ENCODE assay signal across 9 cellular contexts in the genomic region with DNA sequence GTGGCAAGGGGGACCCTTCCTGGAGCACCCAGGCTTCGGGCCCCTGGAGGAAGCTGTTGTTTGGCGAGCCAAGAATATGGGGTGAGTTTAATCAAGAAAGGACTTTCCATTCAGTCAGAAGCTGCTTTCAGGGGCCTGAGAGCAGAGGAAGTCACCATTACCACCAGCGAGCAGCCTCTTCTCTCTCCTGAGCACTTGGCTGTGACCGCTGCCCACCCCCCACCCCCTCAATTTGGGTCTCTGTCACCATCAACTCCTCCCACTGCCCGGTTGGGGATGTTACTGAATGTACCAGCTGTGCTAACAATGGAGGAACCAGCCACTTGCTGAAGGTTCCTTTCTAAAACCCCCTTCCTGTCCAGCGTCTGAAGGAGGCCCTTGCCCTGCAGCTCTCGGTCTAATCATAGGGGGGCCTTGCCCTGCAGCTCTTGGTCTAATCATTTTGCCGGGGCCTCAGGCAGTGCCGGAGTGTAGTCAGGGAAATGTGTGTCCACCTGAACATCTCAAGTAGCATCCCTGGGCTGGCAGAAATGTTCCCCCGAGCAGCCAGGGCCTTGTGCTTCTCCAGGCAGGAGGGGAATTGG. TPM values are rescaled to one million over a fixed set of nuclear protein-coding genes. Genes with fewer than 3 reads are reported as not detected.
DNase-seq lines count a peak whose midpoint lies in the region; TF ChIP-seq lines count a peak whose summit lies in the region.
"Had no signal": no experiment of that assay in that cellular context is flagged by ENCODE, and none has a peak within 500 bp of the region (broad histone marks: within the 10 kb centered on the region; RNA-seq: fewer than 3 reads in every experiment).

No MANE protein-coding gene starts in this region.

- TF ChIP-seq EP300 in suprapubic skin (IDR thresholded peaks at IDR 0.05) = no peak

- H3K4me1 ChIP-seq in Karpas-422 (ENCODE audit: low read length) (peaks cover 53% of the 10 kb centered on the region), suprapubic skin (peaks cover 22% of the 10 kb centered on the region)

- no peak for TF ChIP-seq CTCF in suprapubic skin (IDR thresholded peaks at IDR 0.05)

- H3K4me3 Mint-ChIP-seq in activated CD4-positive, alpha-beta T cell treated with anti-CD3 and anti-CD28 coated beads, Interleukin-2, amount 10 ng/mL, durations not matched to agents 24 days and 14 days = peak overlapping the region; percentile 95

- no peak for TF ChIP-seq POLR2A in erythroblast (IDR thresholded peaks at IDR 0.05; ENCODE audit: low read length)
- TF ChIP-seq POLR2A in suprapubic skin (IDR thresholded peaks at IDR 0.05) = no peak

- peaks cover 46% of the 10 kb centered on the region for H3K4me1 Mint-ChIP-seq in activated CD4-positive, alpha-beta T cell treated with anti-CD3 and anti-CD28 coated beads, Interleukin-2, amount 10 ng/mL, durations not matched to agents 24 days and 14 days

- H3K36me3 Mint-ChIP-seq in activated CD4-positive, alpha-beta T cell treated with anti-CD3 and anti-CD28 coated beads, Interleukin-2, amount 10 ng/mL, durations not matched to agents 24 days and 14 days (ENCODE audit: low read depth) = peaks cover 17% of the 10 kb centered on the region

- no peaks in the 10 kb centered on the region for H3K9me3 Mint-ChIP-seq in activated CD4-positive, alpha-beta T cell treated with anti-CD3 and anti-CD28 coated beads, Interleukin-2, amount 10 ng/mL, durations not matched to agents 24 days and 14 days

- peaks cover 17% of the 10 kb centered on the region for H3K36me3 ChIP-seq in Karpas-422 (ENCODE audit: insufficient read depth, low read length)
- H3K36me3 ChIP-seq in suprapubic skin = no peaks in the 10 kb centered on the region
- H3K36me3 ChIP-seq: SJSA1 had no signal

- peaks cover 53% of the 10 kb centered on the region for H3K79me2 ChIP-seq in Karpas-422 (ENCODE audit: low read length)

- intact Hi-C loops in activated CD4-positive, alpha-beta T cell treated with anti-CD3 and anti-CD28 coated beads, Interleukin-2, amount 10 ng/mL, durations not matched to agents 24 days and 14 days (cut with micrococcal nuclease) = loop anchor here (1.0 to 10.0 kb wide), 6 partner anchors 19 to 366 kb away; a partner anchor contains a TSS

- H3K9ac ChIP-seq in Karpas-422 (ENCODE audit: low read length) = peak overlapping the region; percentile 90

- no peaks in the 10 kb centered on the region for H3K9me2 ChIP-seq in Karpas-422 (replicated peaks; ENCODE audit: insufficient read depth, low read length)

- H3K27me3 ChIP-seq in Karpas-422 (ENCODE audit: low read length) (no peaks in the 10 kb centered on the region), suprapubic skin (no peaks in the 10 kb centered on the region)
- H3K27me3 ChIP-seq: SJSA1 had no signal

- H3K27me3 Mint-ChIP-seq in activated CD4-positive, alpha-beta T cell treated with anti-CD3 and anti-CD28 coated beads, Interleukin-2, amount 10 ng/mL, durations not matched to agents 24 days and 14 days = no peaks in the 10 kb centered on the region

- peaks cover 40% of the 10 kb centered on the region for H4K20me1 ChIP-seq in Karpas-422 (ENCODE audit: insufficient read depth, low read depth, low read length)

- 60% methylated on average over 9 of the region's 10 CpGs for WGBS in suprapubic skin

- H3K9me3 ChIP-seq in Karpas-422 (ENCODE audit: low read length) = no peaks in the 10 kb centered on the region
- no peaks in the 10 kb centered on the region for H3K9me3 ChIP-seq in suprapubic skin
- H3K9me3 ChIP-seq: SJSA1 had no signal

- H3K27ac Mint-ChIP-seq in activated CD4-positive, alpha-beta T cell treated with anti-CD3 and anti-CD28 coated beads, Interleukin-2, amount 10 ng/mL, durations not matched to agents 24 days and 14 days = peak overlapping the region; percentile 98

- no peak overlapping the region for H2AFZ ChIP-seq in Karpas-422 (ENCODE audit: low read length)

- H3K4me2 ChIP-seq in Karpas-422 (ENCODE audit: low read depth, low read length, poor library complexity, severe bottlenecking) = peak overlapping the region; percentile 100

- peak overlapping the region; percentile 98 for H3K27ac ChIP-seq in Karpas-422 (ENCODE audit: low read length)
- H3K27ac ChIP-seq in suprapubic skin = peak overlapping the region; percentile 67
- H3K27ac ChIP-seq: SJSA1 had no signal

- peak; percentile 71 for DNase-seq in activated CD4-positive, alpha-beta T cell treated with anti-CD3 and anti-CD28 coated beads, Interleukin-2, amount 10 ng/mL, durations not matched to agents 24 days and 14 days
- DNase-seq in activated CD4-positive, alpha-beta T cell treated with anti-CD3 and anti-CD28 coated beads, Interleukin-2, amount 50 U/mL, for 4 hours = no peak
- DNase-seq in Karpas-422 (peak; percentile 89), erythroblast (lab: John Stamatoyannopoulos, UW) (peak; percentile 50 to 63), suprapubic skin (ENCODE audit: low spot score in 2 of 2) (peak; percentile 55 to 68), DMS153 treated with DMSO at 0.1 percent for 48 hours (lab: John Stamatoyannopoulos, UW; ENCODE audit: unreplicated experiment) (no peak), NCI-H524 treated with DMSO at 0.1 percent for 48 hours (lab: John Stamatoyannopoulos, UW) (no peak), ecto neural progenitor cell (ENCODE audit: low spot score) (no peak)

- H3K4me3 ChIP-seq in Karpas-422 (ENCODE audit: low read length) (peak overlapping the region; percentile 83), suprapubic skin (peak overlapping the region; percentile 43)
- H3K4me3 ChIP-seq: SJSA1 had no signal

RNA-seq across cellular contexts. Expression of a gene that starts 1.0 kb away (rescaled TPM):
- 43.6 and 45.8 TPM in 2 replicates for total RNA-seq in activated CD4-positive, alpha-beta T cell treated with anti-CD3 and anti-CD28 coated beads, Interleukin-2, amount 10 ng/mL, durations not matched to agents 24 days and 14 days
- 145 and 155 TPM in 2 replicates for total RNA-seq in Karpas-422 (2014; rRNA removed; shearing (Covaris generic); ENCODE audit: low replicate concordance)
- 10 to 100 TPM in 2 of 4 donors, 1 to 10 TPM in 2; 6.5 to 18.7 (median 11.5) TPM for total RNA-seq in suprapubic skin

RNA-seq across cellular contexts. Expression of a gene that starts 28.6 kb away (rescaled TPM):
- not detected in 2 replicates for total RNA-seq in activated CD4-positive, alpha-beta T cell treated with anti-CD3 and anti-CD28 coated beads, Interleukin-2, amount 10 ng/mL, durations not matched to agents 24 days and 14 days
- not detected in 2 replicates for total RNA-seq in Karpas-422 (2014; rRNA removed; shearing (Covaris generic); ENCODE audit: low replicate concordance)
- 10 to 100 TPM in 1 of 4 donors, 1 to 10 TPM in 3; 1.7 to 19.9 (median 5.8) TPM for total RNA-seq in suprapubic skin
- total RNA-seq: SJSA1 had no signal

RNA-seq across cellular contexts. Expression of a gene that starts 48.0 kb away (rescaled TPM):
- total RNA-seq in activated CD4-positive, alpha-beta T cell treated with anti-CD3 and anti-CD28 coated beads, Interleukin-2, amount 10 ng/mL, durations not matched to agents 24 days and 14 days = 1.2 and 1.3 TPM in 2 replicates
- total RNA-seq in Karpas-422 (2014; rRNA removed; shearing (Covaris generic); ENCODE audit: low replicate concordance) = not detected in 2 replicates
- 10 to 100 TPM; 14.4 to 25.0 (median 17.9) TPM for total RNA-seq in suprapubic skin

Comparison
In these comparisons a context has a peak if more than half of its experiments do, and no peak if none do; other contexts are left out.
1. DNase-seq: peak in activated CD4-positive, alpha-beta T cell treated with anti-CD3 and anti-CD28 coated beads, Interleukin-2, amount 10 ng/mL, durations not matched to agents 24 days and 14 days (single experiment), Karpas-422 (single experiment), erythroblast (2 of 2) and suprapubic skin (2 of 2); none in activated CD4-positive, alpha-beta T cell treated with anti-CD3 and anti-CD28 coated beads, Interleukin-2, amount 50 U/mL, for 4 hours (0 of 2), DMS153 treated with DMSO at 0.1 percent for 48 hours (single experiment), NCI-H524 treated with DMSO at 0.1 percent for 48 hours (single experiment) and ecto neural progenitor cell (single experiment).